In genomic region chr1:57238408-57238807, GRCh38 we compare ENCODE assay signal across 25 cellular contexts.
"Had no signal": no experiment of that assay in that cellular context is flagged by ENCODE, and none has a peak within 500 bp of the region (broad histone marks: within the 10 kb centered on the region; RNA-seq: fewer than 3 reads in every experiment).

No MANE protein-coding gene starts in this region.

- H3K36me3 ChIP-seq: brain microvascular endothelial cell, gastrocnemius medialis, heart left ventricle had no signal

- H3K4me3 ChIP-seq: coronary artery, dorsolateral prefrontal cortex, gastrocnemius medialis, heart left ventricle had no signal

- FAIRE-seq: astrocyte had no signal

- H3K27ac ChIP-seq: brain microvascular endothelial cell, coronary artery, dorsolateral prefrontal cortex, gastrocnemius medialis, heart left ventricle, VCaP had no signal

- DNase-seq: activated B cell treated with CpG ODN at 0.5 μM for 24 hours; activated CD4-positive, alpha-beta T cell treated with anti-CD3 and anti-CD28 coated beads for 48 hours; activated CD4-positive, alpha-beta T cell treated with anti-CD3 and anti-CD28 coated beads, Interleukin-2, amount 50 U/mL, for 1 hour; activated CD4-positive, alpha-beta T cell treated with anti-CD3 and anti-CD28 coated beads, Interleukin-2, amount 50 U/mL, for 48 hours; activated CD8-positive, alpha-beta memory T cell treated with anti-CD3 and anti-CD28 coated beads for 24 hours; activated CD8-positive, alpha-beta T cell treated with anti-CD3 and anti-CD28 coated beads for 36 hours; activated effector memory CD4-positive, alpha-beta T cell treated with Interleukin-2 at 50 U/mL for 16 hours; activated gamma-delta T cell treated with Interleukin-2 at 50 U/mL for 16 hours; activated naive CD4-positive, alpha-beta T cell treated with anti-CD3 and anti-CD28 coated beads, Interleukin-2, amount 50 U/mL, for 16 hours; activated naive CD4-positive, alpha-beta T cell treated with Interleukin-2 at 50 U/mL for 16 hours; activated T-cell treated with anti-CD3 and anti-CD28 coated beads, Interleukin-2, amount 50 U/mL, for 4 hours; amniotic stem cell; anterior cingulate cortex; brain microvascular endothelial cell; dorsolateral prefrontal cortex; effector memory CD4-positive, alpha-beta T cell; endodermal cell; foreskin fibroblast; gastrocnemius medialis; glutamatergic neuron; heart left ventricle; T-helper 2 cell had no signal

- H3K9me3 ChIP-seq: gastrocnemius medialis, heart left ventricle had no signal

- H3K27me3 ChIP-seq: brain microvascular endothelial cell, gastrocnemius medialis, heart left ventricle had no signal
